14 cellular contexts compared by ENCODE assay signal in the genomic region with DNA sequence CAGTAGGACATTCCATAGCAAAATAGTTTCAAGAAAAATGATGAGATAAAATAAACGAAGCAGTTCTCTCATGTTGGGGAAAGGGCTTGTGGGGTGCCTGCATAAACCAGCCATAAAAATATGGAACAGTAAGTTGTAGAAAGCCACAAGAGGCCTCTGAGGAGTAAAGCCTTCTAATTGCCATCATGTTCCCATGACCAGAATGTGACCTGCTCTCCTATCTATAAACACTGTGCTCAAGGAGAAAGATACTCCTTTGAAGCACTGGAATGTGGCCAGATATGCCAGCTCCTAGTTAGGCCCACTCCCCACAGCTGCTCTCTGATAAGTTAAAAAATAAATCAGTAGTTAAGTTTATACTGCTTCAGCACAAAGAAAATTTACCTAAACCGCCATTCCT.
DNase-seq lines count a peak whose midpoint lies in the region; ATAC-seq and TF ChIP-seq lines count a peak whose summit lies in the region.
"Had no signal": no experiment of that assay in that cellular context is flagged by ENCODE, and none has a peak within 500 bp of the region (broad histone marks: within the 10 kb centered on the region; RNA-seq: fewer than 3 reads in every experiment).

No MANE protein-coding gene starts in this region.

- H3K9me3 Mint-ChIP-seq in activated CD8-positive, alpha-beta T cell treated with anti-CD3 and anti-CD28 coated beads for 36 hours, result no peaks in the 10 kb centered on the region
- no peaks in the 10 kb centered on the region for H3K9me3 Mint-ChIP-seq in T-cell

- peaks cover 9% of the 10 kb centered on the region for H3K79me2 ChIP-seq in hepatocyte

- no peak overlapping the region for H2AFZ ChIP-seq in hepatocyte

- POLR2A ChIA-PET in activated CD8-positive, alpha-beta T cell treated with anti-CD3 and anti-CD28 coated beads for 36 hours (lab: Charles Lee), result no interaction called here
- POLR2A ChIA-PET in T-cell (lab: Charles Lee), result no interaction called here

- no peaks in the 10 kb centered on the region for H3K9me2 ChIP-seq in hepatocyte (replicated peaks; ENCODE audit: insufficient read depth)

- H3K4me2 ChIP-seq in hepatocyte, result peak overlapping the region; percentile 7

- WGBS in hepatocyte (ENCODE audit: low lambda C conversion rate, missing lambda C conversion rate), result 58% methylated on average over 2 of the region's 2 CpGs
- 50 to 58% methylated on average over 2 of the region's 2 CpGs for WGBS in testis, 2 donors

- H3K4me1 Mint-ChIP-seq in activated CD8-positive, alpha-beta T cell treated with anti-CD3 and anti-CD28 coated beads for 36 hours (ENCODE audit: low read depth), result peaks cover 25% of the 10 kb centered on the region
- H3K4me1 Mint-ChIP-seq in T-cell, result peaks cover 9 to 15% (median 13%) of the 10 kb centered on the region in 3 donors

- ATAC-seq in Right ventricle myocardium inferior (no peak), T-cell (replicated peaks in 1 of 4) (no peak)
- ATAC-seq in activated CD8-positive, alpha-beta T cell treated with anti-CD3 and anti-CD28 coated beads for 36 hours, result no peak

- H3K36me3 Mint-ChIP-seq in activated CD8-positive, alpha-beta T cell treated with anti-CD3 and anti-CD28 coated beads for 36 hours (ENCODE audit: low read depth), result peaks cover 21% of the 10 kb centered on the region
- H3K36me3 Mint-ChIP-seq in T-cell, result peaks cover 19% of the 10 kb centered on the region

- CTCF ChIA-PET in activated CD8-positive, alpha-beta T cell treated with anti-CD3 and anti-CD28 coated beads for 36 hours (lab: Charles Lee), result no interaction called here
- CTCF ChIA-PET in T-cell (lab: Charles Lee), result no interaction called here

- H4K20me1 ChIP-seq in hepatocyte (ENCODE audit: insufficient read depth, poor library complexity, severe bottlenecking), result peaks cover 7% of the 10 kb centered on the region

- no peaks in the 10 kb centered on the region for H3K27me3 Mint-ChIP-seq in activated CD8-positive, alpha-beta T cell treated with anti-CD3 and anti-CD28 coated beads for 36 hours
- H3K27me3 Mint-ChIP-seq in T-cell, result no peaks in the 10 kb centered on the region

- H3K36me3 ChIP-seq in right atrium auricular region, result peaks cover 64% of the 10 kb centered on the region
- no peaks in the 10 kb centered on the region for H3K36me3 ChIP-seq in hepatocyte (replicated peaks; ENCODE audit: insufficient read depth, low read depth)
- H3K36me3 ChIP-seq in testis (ENCODE audit: low read depth, missing control alignments), result no peaks in the 10 kb centered on the region

- intact Hi-C loops in Right ventricle myocardium inferior (cut with DNase I) (loop anchor here (10.0 kb wide), 1 partner anchor 46 kb away; no protein-coding TSS in a partner anchor), testis (cut with DNase I; ENCODE audit: low total_unique reads) (no loop called here)
- intact Hi-C loops in activated CD8-positive, alpha-beta T cell treated with anti-CD3 and anti-CD28 coated beads for 36 hours (cut with micrococcal nuclease), result no loop called here

- H3K27me3 ChIP-seq in right atrium auricular region (no peaks in the 10 kb centered on the region), hepatocyte (no peaks in the 10 kb centered on the region), testis (no peaks in the 10 kb centered on the region)
- H3K27me3 ChIP-seq: dorsolateral prefrontal cortex, SJSA1 had no signal

- H3K4me1 ChIP-seq in right atrium auricular region (peaks cover 0 to 15% of the 10 kb centered on the region in 2 donors), hepatocyte (ENCODE audit: insufficient read depth) (peaks cover 26% of the 10 kb centered on the region), testis (no peaks in the 10 kb centered on the region)
- H3K4me1 ChIP-seq: SJSA1 had no signal

- peak overlapping the region; percentile 39 for H3K27ac Mint-ChIP-seq in activated CD8-positive, alpha-beta T cell treated with anti-CD3 and anti-CD28 coated beads for 36 hours
- peak overlapping the region in 1 of 2 donors; percentile 28 for H3K27ac Mint-ChIP-seq in T-cell

- H3K9me3 ChIP-seq in right atrium auricular region (no peaks in the 10 kb centered on the region), hepatocyte (ENCODE audit: low read depth) (no peaks in the 10 kb centered on the region), testis (no peaks in the 10 kb centered on the region)
- H3K9me3 ChIP-seq: SJSA1 had no signal

- H3K4me3 Mint-ChIP-seq in activated CD8-positive, alpha-beta T cell treated with anti-CD3 and anti-CD28 coated beads for 36 hours, result no peak overlapping the region
- no peak overlapping the region for H3K4me3 Mint-ChIP-seq in T-cell

- DNase-seq in right atrium auricular region (ENCODE audit: low spot score) (no peak), Right ventricle myocardium inferior (ENCODE audit: missing footprints) (no peak), hepatocyte (ENCODE audit: low spot score) (no peak), testis (peak; percentile 34), T-cell (no peak)
- no peak for DNase-seq in activated CD8-positive, alpha-beta T cell treated with anti-CD3 and anti-CD28 coated beads for 36 hours
- DNase-seq in activated CD8-positive, alpha-beta memory T cell treated with anti-CD3 and anti-CD28 coated beads, Interleukin-2, amount 50 U/mL, for 48 hours, result no peak
- DNase-seq in activated T-cell treated with anti-CD3 and anti-CD28 coated beads, Interleukin-2, amount 50 U/mL, for 1 hour, result no peak
- DNase-seq: AML-193, aorta, dorsolateral prefrontal cortex, GOT3, NCI-H1105 treated with DMSO at 0.1 percent for 48 hours had no signal

- TF ChIP-seq POLR2A in testis (IDR thresholded peaks at IDR 0.05), result no peak

- H3K27ac ChIP-seq in right atrium auricular region, result peak overlapping the region; percentile 18 to 50
- peak overlapping the region; percentile 67 for H3K27ac ChIP-seq in hepatocyte
- H3K27ac ChIP-seq in testis, result peak overlapping the region in 1 of 2 donors; percentile 51
- H3K27ac ChIP-seq: dorsolateral prefrontal cortex, SJSA1 had no signal

- TF ChIP-seq CTCF in right atrium auricular region (IDR thresholded peaks at IDR 0.05) (no peak), hepatocyte (IDR thresholded peaks at IDR 0.05; ENCODE audit: poor library complexity) (no peak), testis (IDR thresholded peaks at IDR 0.05) (no peak)
- no peak for TF ChIP-seq CTCF in activated CD8-positive, alpha-beta T cell treated with anti-CD3 and anti-CD28 coated beads for 36 hours (IDR thresholded peaks at IDR 0.05)

- H3K4me3 ChIP-seq in right atrium auricular region (no peak overlapping the region), hepatocyte (no peak overlapping the region), testis (no peak overlapping the region)
- H3K4me3 ChIP-seq: dorsolateral prefrontal cortex, SJSA1 had no signal
